Comparison of ENCODE assay signal across 1 cellular context in the genomic region with DNA sequence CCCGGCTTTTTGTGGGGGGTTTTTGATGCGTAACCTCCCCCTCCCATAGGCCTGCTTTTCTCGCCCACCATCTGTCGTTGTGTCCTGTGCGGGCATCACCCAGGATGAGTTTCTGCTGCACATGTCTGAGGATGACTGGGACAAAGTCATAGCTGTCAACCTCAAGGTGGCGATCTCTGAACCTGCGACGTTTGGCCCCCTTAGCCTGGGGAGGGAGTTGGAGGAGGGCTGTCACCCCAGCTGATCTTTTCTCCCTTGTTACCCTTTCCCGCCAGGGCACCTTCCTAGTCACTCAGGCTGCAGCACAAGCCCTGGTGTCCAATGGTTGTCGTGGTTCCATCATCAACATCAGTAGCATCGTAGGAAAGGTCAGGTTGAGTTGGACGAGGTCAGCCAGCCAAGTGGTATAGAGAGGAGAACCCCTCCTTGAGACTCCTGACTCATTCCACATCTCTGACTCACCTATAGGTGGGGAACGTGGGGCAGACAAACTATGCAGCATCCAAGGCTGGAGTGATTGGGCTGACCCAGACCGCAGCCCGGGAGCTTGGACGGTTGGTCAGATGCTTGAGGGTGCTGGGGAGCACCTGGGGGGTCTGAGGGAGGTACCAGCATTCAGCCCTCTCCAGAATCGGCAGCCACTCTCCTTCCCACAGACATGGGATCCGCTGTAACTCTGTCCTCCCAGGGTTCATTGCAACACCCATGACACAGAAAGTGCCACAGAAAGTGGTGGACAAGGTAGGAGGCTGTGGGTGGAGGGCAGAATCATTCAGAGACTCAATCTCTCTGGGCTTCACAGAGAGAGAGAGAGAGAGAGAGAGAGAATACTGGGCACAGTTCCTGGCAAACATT.
TF ChIP-seq lines count a peak whose summit lies in the region.

No MANE protein-coding gene starts in this region.

TF ChIP-seq in GM23338, 12 proteins besides CTCF, POLR2A, EP300 and RAD21 (continued from another document):
- TF ChIP-seq, protein P1, sequence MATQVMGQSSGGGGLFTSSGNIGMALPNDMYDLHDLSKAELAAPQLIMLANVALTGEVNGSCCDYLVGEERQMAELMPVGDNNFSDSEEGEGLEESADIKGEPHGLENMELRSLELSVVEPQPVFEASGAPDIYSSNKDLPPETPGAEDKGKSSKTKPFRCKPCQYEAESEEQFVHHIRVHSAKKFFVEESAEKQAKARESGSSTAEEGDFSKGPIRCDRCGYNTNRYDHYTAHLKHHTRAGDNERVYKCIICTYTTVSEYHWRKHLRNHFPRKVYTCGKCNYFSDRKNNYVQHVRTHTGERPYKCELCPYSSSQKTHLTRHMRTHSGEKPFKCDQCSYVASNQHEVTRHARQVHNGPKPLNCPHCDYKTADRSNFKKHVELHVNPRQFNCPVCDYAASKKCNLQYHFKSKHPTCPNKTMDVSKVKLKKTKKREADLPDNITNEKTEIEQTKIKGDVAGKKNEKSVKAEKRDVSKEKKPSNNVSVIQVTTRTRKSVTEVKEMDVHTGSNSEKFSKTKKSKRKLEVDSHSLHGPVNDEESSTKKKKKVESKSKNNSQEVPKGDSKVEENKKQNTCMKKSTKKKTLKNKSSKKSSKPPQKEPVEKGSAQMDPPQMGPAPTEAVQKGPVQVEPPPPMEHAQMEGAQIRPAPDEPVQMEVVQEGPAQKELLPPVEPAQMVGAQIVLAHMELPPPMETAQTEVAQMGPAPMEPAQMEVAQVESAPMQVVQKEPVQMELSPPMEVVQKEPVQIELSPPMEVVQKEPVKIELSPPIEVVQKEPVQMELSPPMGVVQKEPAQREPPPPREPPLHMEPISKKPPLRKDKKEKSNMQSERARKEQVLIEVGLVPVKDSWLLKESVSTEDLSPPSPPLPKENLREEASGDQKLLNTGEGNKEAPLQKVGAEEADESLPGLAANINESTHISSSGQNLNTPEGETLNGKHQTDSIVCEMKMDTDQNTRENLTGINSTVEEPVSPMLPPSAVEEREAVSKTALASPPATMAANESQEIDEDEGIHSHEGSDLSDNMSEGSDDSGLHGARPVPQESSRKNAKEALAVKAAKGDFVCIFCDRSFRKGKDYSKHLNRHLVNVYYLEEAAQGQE (IDR thresholded peaks at IDR 0.05; ENCODE audit: unreplicated experiment) = no peak
- no peak for TF ChIP-seq ZNF462 (CRISPR knock-in tag; IDR thresholded peaks at IDR 0.05)
- TF ChIP-seq EZH2 (IDR thresholded peaks at IDR 0.05; ENCODE audit: low read depth, unreplicated experiment) = no peak
- no peak for TF ChIP-seq ZNF331 (CRISPR knock-in tag; IDR thresholded peaks at IDR 0.05; ENCODE audit: low read depth)
- TF ChIP-seq EZH2phosphoT487 (IDR thresholded peaks at IDR 0.05; ENCODE audit: unreplicated experiment) = no peak
- TF ChIP-seq NANOG (IDR thresholded peaks at IDR 0.05; ENCODE audit: borderline replicate concordance) = no peak
- TF ChIP-seq STAT1 (IDR thresholded peaks at IDR 0.05; ENCODE audit: unreplicated experiment) = no peak
- no peak for TF ChIP-seq CREB1 (CRISPR knock-in tag; IDR thresholded peaks at IDR 0.05; ENCODE audit: low read depth)
- no peak for TF ChIP-seq POLR2AphosphoS5 (IDR thresholded peaks at IDR 0.05; ENCODE audit: low read depth)
